Comparison of ENCODE assay signal across 1 cellular context in the genomic region with DNA sequence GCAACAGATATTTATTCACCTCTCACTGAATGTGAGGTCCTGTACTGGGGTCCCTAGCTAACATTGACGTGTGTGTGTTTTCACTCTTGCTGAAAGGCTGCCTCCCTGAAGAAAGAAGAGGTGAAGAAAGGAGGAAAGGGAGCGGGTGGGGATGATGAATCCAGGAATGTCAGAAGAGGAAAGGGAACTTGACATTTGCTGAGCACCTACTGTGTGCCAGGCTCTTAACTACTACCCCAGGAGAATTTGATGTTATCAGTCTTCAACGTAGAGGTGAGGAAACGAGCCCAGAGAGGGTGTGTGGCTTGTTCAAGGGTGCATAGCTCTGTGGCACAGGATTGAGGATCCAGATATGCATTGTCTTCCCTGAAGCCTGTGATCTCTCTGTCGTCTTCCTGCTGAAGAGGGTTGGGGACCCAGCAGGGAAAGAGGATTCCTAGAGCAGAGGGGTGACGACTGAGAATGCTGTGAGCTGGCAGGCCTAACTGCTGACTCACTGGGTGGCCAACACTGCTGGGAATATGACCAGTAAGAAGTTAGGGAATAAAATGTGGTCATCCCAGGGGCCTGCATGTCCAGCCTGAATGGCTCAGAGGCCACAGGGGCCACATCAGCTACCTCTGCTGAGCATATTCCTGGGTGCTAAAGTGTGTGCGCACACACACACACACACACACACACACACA.
TF ChIP-seq lines count a peak whose summit lies in the region.

No MANE protein-coding gene starts in this region.

TF ChIP-seq in GM23338, 12 proteins besides CTCF, POLR2A, EP300 and RAD21 (continued from another document):
- TF ChIP-seq, protein P1, sequence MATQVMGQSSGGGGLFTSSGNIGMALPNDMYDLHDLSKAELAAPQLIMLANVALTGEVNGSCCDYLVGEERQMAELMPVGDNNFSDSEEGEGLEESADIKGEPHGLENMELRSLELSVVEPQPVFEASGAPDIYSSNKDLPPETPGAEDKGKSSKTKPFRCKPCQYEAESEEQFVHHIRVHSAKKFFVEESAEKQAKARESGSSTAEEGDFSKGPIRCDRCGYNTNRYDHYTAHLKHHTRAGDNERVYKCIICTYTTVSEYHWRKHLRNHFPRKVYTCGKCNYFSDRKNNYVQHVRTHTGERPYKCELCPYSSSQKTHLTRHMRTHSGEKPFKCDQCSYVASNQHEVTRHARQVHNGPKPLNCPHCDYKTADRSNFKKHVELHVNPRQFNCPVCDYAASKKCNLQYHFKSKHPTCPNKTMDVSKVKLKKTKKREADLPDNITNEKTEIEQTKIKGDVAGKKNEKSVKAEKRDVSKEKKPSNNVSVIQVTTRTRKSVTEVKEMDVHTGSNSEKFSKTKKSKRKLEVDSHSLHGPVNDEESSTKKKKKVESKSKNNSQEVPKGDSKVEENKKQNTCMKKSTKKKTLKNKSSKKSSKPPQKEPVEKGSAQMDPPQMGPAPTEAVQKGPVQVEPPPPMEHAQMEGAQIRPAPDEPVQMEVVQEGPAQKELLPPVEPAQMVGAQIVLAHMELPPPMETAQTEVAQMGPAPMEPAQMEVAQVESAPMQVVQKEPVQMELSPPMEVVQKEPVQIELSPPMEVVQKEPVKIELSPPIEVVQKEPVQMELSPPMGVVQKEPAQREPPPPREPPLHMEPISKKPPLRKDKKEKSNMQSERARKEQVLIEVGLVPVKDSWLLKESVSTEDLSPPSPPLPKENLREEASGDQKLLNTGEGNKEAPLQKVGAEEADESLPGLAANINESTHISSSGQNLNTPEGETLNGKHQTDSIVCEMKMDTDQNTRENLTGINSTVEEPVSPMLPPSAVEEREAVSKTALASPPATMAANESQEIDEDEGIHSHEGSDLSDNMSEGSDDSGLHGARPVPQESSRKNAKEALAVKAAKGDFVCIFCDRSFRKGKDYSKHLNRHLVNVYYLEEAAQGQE (IDR thresholded peaks at IDR 0.05; ENCODE audit: unreplicated experiment), result no peak
- TF ChIP-seq NANOG (IDR thresholded peaks at IDR 0.05; ENCODE audit: borderline replicate concordance), result no peak
- TF ChIP-seq POLR2AphosphoS5 (IDR thresholded peaks at IDR 0.05; ENCODE audit: low read depth), result no peak
- no peak for TF ChIP-seq STAT1 (IDR thresholded peaks at IDR 0.05; ENCODE audit: unreplicated experiment)
